In the genomic region with DNA sequence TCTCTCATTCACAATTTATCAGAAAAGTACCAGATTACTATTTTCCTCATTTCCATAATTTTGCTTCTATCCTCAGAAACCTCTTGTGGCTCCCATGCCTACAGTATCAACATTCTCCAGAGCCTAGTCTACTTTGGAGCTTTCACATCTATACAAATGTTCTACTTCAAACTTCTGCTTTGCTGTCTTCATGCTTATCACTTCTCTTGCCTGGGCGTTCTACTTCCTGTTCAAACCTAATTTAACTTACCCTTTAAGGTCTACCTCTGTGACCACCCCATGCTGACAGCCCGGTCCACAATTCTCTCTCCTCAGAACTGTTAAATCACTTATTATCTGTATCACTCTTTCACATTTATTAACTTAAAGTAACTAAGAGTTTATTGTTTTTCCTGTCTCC, we compare ENCODE assay signal across 12 cellular contexts. TPM values are rescaled to one million over a fixed set of nuclear protein-coding genes. Genes with fewer than 3 reads are reported as not detected.
DNase-seq lines count a peak whose midpoint lies in the region; ATAC-seq and TF ChIP-seq lines count a peak whose summit lies in the region.
"Had no signal": no experiment of that assay in that cellular context is flagged by ENCODE, and none has a peak within 500 bp of the region (broad histone marks: within the 10 kb centered on the region; RNA-seq: fewer than 3 reads in every experiment).

No MANE protein-coding gene starts in this region.

- H3K27me3 Mint-ChIP-seq in effector memory CD8-positive, alpha-beta T cell: no peaks in the 10 kb centered on the region
- H3K27me3 Mint-ChIP-seq in mesothelial cell of epicardium (ENCODE audit: low read depth): no peaks in the 10 kb centered on the region

- ATAC-seq in GM21390 (IDR thresholded peaks at IDR 0.05; ENCODE audit: unreplicated experiment) (peak; percentile 56), GM21825 (IDR thresholded peaks at IDR 0.05; ENCODE audit: unreplicated experiment) (no peak), Right ventricle myocardium inferior (no peak)
- no peak for ATAC-seq in effector memory CD8-positive, alpha-beta T cell (replicated peaks)

- peaks cover 6 to 7% of the 10 kb centered on the region in 2 donors for H3K4me1 Mint-ChIP-seq in effector memory CD8-positive, alpha-beta T cell (ENCODE audit: low read depth in 2 of 2)
- peaks cover 2% of the 10 kb centered on the region for H3K4me1 Mint-ChIP-seq in mesothelial cell of epicardium

- DNase-seq in GM10248 (ENCODE audit: extremely low spot score) (peak; percentile 19), NAMALWA (ENCODE audit: low spot score) (peak; percentile 25), NCI-H446 (lab: John Stamatoyannopoulos, UW) (no peak), mesothelial cell of epicardium (ENCODE audit: low spot score in 2 of 2, unreplicated experiment in 2 of 2) (no peak), Right ventricle myocardium inferior (ENCODE audit: missing footprints) (no peak)
- no peak for DNase-seq in effector memory CD8-positive, alpha-beta T cell
- DNase-seq: activated CD8-positive, alpha-beta memory T cell treated with anti-CD3 and anti-CD28 coated beads for 24 hours; activated naive CD4-positive, alpha-beta T cell treated with Interleukin-2 at 50 U/mL for 16 hours; stimulated activated CD4-positive, alpha-beta T cell treated with anti-CD3 and anti-CD28 coated beads, Interleukin-2, amount 100 ng/mL, for 48 hours; stimulated activated naive CD4-positive, alpha-beta T cell had no signal

- H3K4me3 Mint-ChIP-seq in effector memory CD8-positive, alpha-beta T cell: peak overlapping the region in 1 of 2 donors; percentile 1
- no peak overlapping the region for H3K4me3 Mint-ChIP-seq in mesothelial cell of epicardium

- H3K36me3 Mint-ChIP-seq in effector memory CD8-positive, alpha-beta T cell (ENCODE audit: insufficient read depth): no peaks in the 10 kb centered on the region
- H3K36me3 Mint-ChIP-seq in mesothelial cell of epicardium: no peaks in the 10 kb centered on the region

- H3K27ac Mint-ChIP-seq in effector memory CD8-positive, alpha-beta T cell: peak overlapping the region; percentile 18 to 35
- no peak overlapping the region for H3K27ac Mint-ChIP-seq in mesothelial cell of epicardium

- TF ChIP-seq CTCF in GM10248 (IDR thresholded peaks at IDR 0.05; ENCODE audit: control extremely low read depth, extremely low read depth, low read depth, missing control alignments) (no peak), mesothelial cell of epicardium (IDR thresholded peaks at IDR 0.05; ENCODE audit: unreplicated experiment) (no peak)

- intact Hi-C loops in Right ventricle myocardium inferior (cut with DNase I): no loop called here

- POLR2A ChIA-PET in GM10248 (lab: Yijun Ruan, JAX): interaction anchor here (0.7 kb wide), 1 partner anchor 275 kb away, joined by 4 read pairs; no protein-coding TSS in a partner anchor

- CTCF ChIA-PET in GM10248 (lab: Yijun Ruan, JAX): no interaction called here

- no peaks in the 10 kb centered on the region for H3K9me3 Mint-ChIP-seq in effector memory CD8-positive, alpha-beta T cell
- H3K9me3 Mint-ChIP-seq in mesothelial cell of epicardium: no peaks in the 10 kb centered on the region

RNA-seq across cellular contexts. Expression of gene PTPN12, which starts 6.1 kb away (rescaled TPM):
- total RNA-seq in mesothelial cell of epicardium (103 to 118 TPM (median 114 TPM) in 3 replicates), Right ventricle myocardium inferior (45.6 TPM)

Comparison
In these comparisons a context has a peak if more than half of its experiments do, and no peak if none do; other contexts are left out.
1. DNase-seq: peak in GM10248 (single experiment) and NAMALWA (single experiment); none in effector memory CD8-positive, alpha-beta T cell (0 of 3), NCI-H446 (0 of 2), mesothelial cell of epicardium (0 of 2) and Right ventricle myocardium inferior (single experiment).